Comparison of ENCODE assay signal across 8 cellular contexts in the genomic region with DNA sequence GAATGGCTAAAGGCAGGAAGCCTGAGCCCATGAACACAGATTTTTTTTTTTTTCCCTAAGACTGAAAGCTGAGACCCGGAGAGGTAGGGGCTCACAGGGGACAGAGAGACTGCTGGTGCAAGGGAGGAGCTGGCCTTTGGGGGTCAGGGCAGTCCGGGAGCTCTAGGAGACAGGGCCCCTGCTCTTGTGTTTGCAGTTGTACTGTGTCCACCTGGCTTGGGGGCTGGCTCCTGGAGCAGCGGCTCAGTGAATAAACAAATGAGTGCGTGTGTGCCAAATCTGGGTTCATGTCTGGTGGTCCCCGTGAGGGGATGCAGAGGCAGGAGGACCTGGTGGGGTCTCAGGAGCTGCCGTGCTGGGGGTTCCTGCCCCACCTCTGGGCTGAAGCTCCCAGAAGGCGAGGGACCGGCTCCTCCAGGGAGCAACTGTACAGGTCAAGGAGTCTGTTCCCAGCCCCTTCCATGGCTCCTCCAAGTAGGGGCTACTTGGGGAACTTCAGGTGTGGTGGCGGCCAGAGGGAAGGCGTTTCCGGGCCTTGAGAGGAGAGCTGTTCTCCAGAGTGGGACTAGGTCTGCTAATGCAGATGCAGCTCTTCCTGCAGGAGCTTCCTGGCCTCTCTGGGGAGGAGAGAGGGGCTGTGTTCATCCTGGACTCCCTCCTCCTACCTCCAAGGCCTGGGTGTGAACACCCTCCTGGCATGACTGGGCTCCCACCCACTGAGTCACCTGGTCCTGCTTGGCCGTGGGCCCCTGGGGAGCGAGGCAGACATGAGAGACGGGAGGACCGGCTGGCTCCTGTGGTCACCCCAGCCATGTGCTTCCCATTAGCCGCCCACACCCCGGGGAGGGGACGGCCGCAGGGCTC. TPM values are rescaled to one million over a fixed set of nuclear protein-coding genes. Genes with fewer than 3 reads are reported as not detected.
DNase-seq lines count a peak whose midpoint lies in the region; FAIRE-seq and TF ChIP-seq lines count a peak whose summit lies in the region.

No MANE protein-coding gene starts in this region.

- no peaks in the 10 kb centered on the region for H3K9me3 Mint-ChIP-seq in mesothelial cell of epicardium

- no peaks in the 10 kb centered on the region for H3K27me3 ChIP-seq in endothelial cell of umbilical vein (ENCODE audit: control insufficient read depth in 2 of 2, insufficient read depth in 2 of 2, low read length in 2 of 2)

- CTCF ChIA-PET in AG04449 (lab: Yijun Ruan, JAX): interaction anchor here (0.9 to 16.9 kb wide), 11 partner anchors 10 to 466 kb away, joined by 3 to 501 read pairs (median 4); a partner anchor contains a TSS
- CTCF ChIA-PET in endothelial cell of umbilical vein (lab: Charles Lee): interaction anchor here (0.7 to 0.8 kb wide), 3 partner anchors 126 to 517 kb away, joined by 3 read pairs; no protein-coding TSS in a partner anchor

- no peaks in the 10 kb centered on the region for H3K36me3 ChIP-seq in endothelial cell of umbilical vein (ENCODE audit: control insufficient read depth in 2 of 2, extremely low read depth in 1 of 2, insufficient read depth in 2 of 2, low read length in 2 of 2)

- no peak for TF ChIP-seq CTCF in AG04449 (IDR thresholded peaks at IDR 0.05; ENCODE audit: insufficient read depth, low read length, missing control alignments)
- TF ChIP-seq CTCF in endothelial cell of umbilical vein (IDR thresholded peaks at IDR 0.05; ENCODE audit: extremely low read depth in 1 of 2, insufficient read depth in 1 of 2, low read depth in 1 of 2, low read length in 2 of 2): no peak
- no peak for TF ChIP-seq CTCF in mesothelial cell of epicardium (IDR thresholded peaks at IDR 0.05; ENCODE audit: unreplicated experiment)

- no peak overlapping the region for H3K9ac ChIP-seq in endothelial cell of umbilical vein (replicated peaks; ENCODE audit: extremely low read depth, insufficient read depth, low read length)

- FAIRE-seq in endothelial cell of umbilical vein (lab: Jason Lieb, UNC): no peak

- peaks cover 29% of the 10 kb centered on the region for H3K4me1 Mint-ChIP-seq in mesothelial cell of epicardium

- H3K4me2 ChIP-seq in endothelial cell of umbilical vein (ENCODE audit: insufficient read depth, low read length): no peak overlapping the region

- H4K20me1 ChIP-seq in endothelial cell of umbilical vein (replicated peaks; ENCODE audit: control insufficient read depth, extremely low read depth, insufficient read depth, low read length): no peaks in the 10 kb centered on the region

- no TSS peak for BruUV-seq in endothelial cell of umbilical vein (replicated peaks; lab: Mats Ljungman, UMichigan)

- no peak for TF ChIP-seq POLR2A in endothelial cell of umbilical vein (IDR thresholded peaks at IDR 0.05; ENCODE audit: low read depth, low read length)

- DNase-seq in AG04449 (ENCODE audit: low read depth, low spot score): peak; percentile 36
- peak; percentile 0 for DNase-seq in NCI-H2081 treated with DMSO at 0.1 percent for 48 hours (lab: John Stamatoyannopoulos, UW)
- DNase-seq in endothelial cell of umbilical vein (ENCODE audit: low read depth, low spot score): peak; percentile 8
- peak in 1 of 2 experiments; percentile 59 for DNase-seq in mesothelial cell of epicardium (ENCODE audit: low spot score in 2 of 2, unreplicated experiment in 2 of 2)
- no peak for DNase-seq in NCI-H1694 (lab: John Stamatoyannopoulos, UW)
- DNase-seq in DMS114 treated with DMSO at 0.1 percent for 48 hours (lab: John Stamatoyannopoulos, UW; ENCODE audit: unreplicated experiment): no peak
- DNase-seq in activated CD4-positive, CD25-positive, alpha-beta regulatory T cell (lab: John Stamatoyannopoulos, UW): no peak
- no peak for DNase-seq in activated effector memory CD4-positive, alpha-beta T cell treated with Interleukin-2 at 50 U/mL for 16 hours

- intact Hi-C loops in endothelial cell of umbilical vein (cut with micrococcal nuclease): no loop called here

- H3K36me3 Mint-ChIP-seq in mesothelial cell of epicardium: no peaks in the 10 kb centered on the region

- dilution Hi-C loops in endothelial cell of umbilical vein (cut with MboI; ENCODE audit: extremely low pct_ligation_motif_present, low sequenced_read_pairs): no loop called here

- H3K4me3 ChIP-seq in AG04449 (ENCODE audit: low read depth, low read length) (no peak overlapping the region), endothelial cell of umbilical vein (replicated peaks in 1 of 3; ENCODE audit: insufficient read depth in 1 of 3, low read depth in 1 of 3, low read length in 3 of 3) (no peak overlapping the region)

- H3K27ac ChIP-seq in endothelial cell of umbilical vein (ENCODE audit: insufficient read depth, low read depth, low read length): no peak overlapping the region

- H3K9me3 ChIP-seq in endothelial cell of umbilical vein (replicated peaks; ENCODE audit: control insufficient read depth, insufficient read depth, low read length): no peaks in the 10 kb centered on the region

- POLR2A ChIA-PET in AG04449 (lab: Yijun Ruan, JAX): interaction anchor here (0.8 to 6.3 kb wide), 3 partner anchors 118 to 272 kb away, joined by 4 to 96 read pairs (median 5); a partner anchor contains a TSS
- POLR2A ChIA-PET in endothelial cell of umbilical vein (lab: Charles Lee): interaction anchor here (0.5 kb wide), 1 partner anchor 102 kb away, joined by 3 read pairs; no protein-coding TSS in a partner anchor

- H3K4me3 Mint-ChIP-seq in mesothelial cell of epicardium: no peak overlapping the region

- peaks cover 3% of the 10 kb centered on the region for H3K4me1 ChIP-seq in endothelial cell of umbilical vein (ENCODE audit: control insufficient read depth, extremely low read depth, insufficient read depth, low read length)

- no peaks in the 10 kb centered on the region for H3K79me2 ChIP-seq in endothelial cell of umbilical vein (ENCODE audit: control insufficient read depth, insufficient read depth, low read length)

- H3K27me3 Mint-ChIP-seq in mesothelial cell of epicardium (ENCODE audit: low read depth): peaks cover 4% of the 10 kb centered on the region

- H3K27ac Mint-ChIP-seq in mesothelial cell of epicardium: peak overlapping the region; percentile 75

- no peaks in the 10 kb centered on the region for H3K9me1 ChIP-seq in endothelial cell of umbilical vein (replicated peaks; ENCODE audit: control insufficient read depth, extremely low read depth, insufficient read depth, low read length)

- no peak overlapping the region for H2AFZ ChIP-seq in endothelial cell of umbilical vein (ENCODE audit: low read depth, low read length)

TF ChIP-seq in endothelial cell of umbilical vein, 7 proteins besides CTCF, POLR2A, EP300 and RAD21:
- TF ChIP-seq, protein P1, sequence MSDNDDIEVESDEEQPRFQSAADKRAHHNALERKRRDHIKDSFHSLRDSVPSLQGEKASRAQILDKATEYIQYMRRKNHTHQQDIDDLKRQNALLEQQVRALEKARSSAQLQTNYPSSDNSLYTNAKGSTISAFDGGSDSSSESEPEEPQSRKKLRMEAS (IDR thresholded peaks at IDR 0.05; ENCODE audit: insufficient read depth, insufficient read length): no peak
- TF ChIP-seq FOS (IDR thresholded peaks at IDR 0.05; ENCODE audit: borderline replicate concordance, insufficient read depth, low read length): no peak

RNA-seq across cellular contexts. Expression of a gene that starts 57.6 kb away (rescaled TPM):
- 79.0 and 81.1 TPM in 2 replicates for total RNA-seq in endothelial cell of umbilical vein
- polyA plus RNA-seq in endothelial cell of umbilical vein: 112 TPM in 2 replicates
- polyA plus RNA-seq in endothelial cell of umbilical vein (2011; cell fraction: cytosol; rRNA removed): 105 TPM in 2 replicates
- 73.6 and 78.8 TPM in 2 replicates for polyA plus RNA-seq in endothelial cell of umbilical vein (2011; cell fraction: nucleus; rRNA removed)
- 61.2 and 72.1 TPM in 2 replicates for polyA plus RNA-seq in endothelial cell of umbilical vein (2012)
- polyA minus RNA-seq in endothelial cell of umbilical vein: 148 TPM in 2 replicates
- polyA minus RNA-seq in endothelial cell of umbilical vein (2011; cell fraction: cytosol; rRNA and poly(A)+ RNA removed): 63.3 TPM
- 45.1 and 72.1 TPM in 2 replicates for polyA minus RNA-seq in endothelial cell of umbilical vein (2011; cell fraction: nucleus; rRNA and poly(A)+ RNA removed)
- 79.0 to 86.7 TPM (median 82.8 TPM) in 3 replicates for total RNA-seq in mesothelial cell of epicardium

Comparison
In these comparisons a context has a peak if more than half of its experiments do, and no peak if none do; other contexts are left out.
1. DNase-seq: peak in AG04449 (single experiment), NCI-H2081 treated with DMSO at 0.1 percent for 48 hours (single experiment) and endothelial cell of umbilical vein (single experiment); none in NCI-H1694 (single experiment), DMS114 treated with DMSO at 0.1 percent for 48 hours (single experiment), activated CD4-positive, CD25-positive, alpha-beta regulatory T cell (0 of 4) and activated effector memory CD4-positive, alpha-beta T cell treated with Interleukin-2 at 50 U/mL for 16 hours (single experiment).